Comparison of ENCODE assay signal across 1 cellular context in genomic region chr16:28211758-28212531, GRCh38.
TF ChIP-seq lines count a peak whose summit lies in the region.

Gene XPO6 (minus strand): TSS chr16:28211965. CDS start chr16:28211368, 597 bp downstream.

TF ChIP-seq in HepG2, 621 proteins besides CTCF, POLR2A, EP300 and RAD21 (continued from another document and continues in another):
- TF ChIP-seq MAX (IDR thresholded peaks at IDR 0.05) (peak; percentile 93), SUZ12 (IDR thresholded peaks at IDR 0.05; ENCODE audit: low read depth, low read length) (no peak), MNT (IDR thresholded peaks at IDR 0.05) (peak; percentile 84), HNF4A (CRISPR knock-in tag; IDR thresholded peaks at IDR 0.05) (peak; percentile 31; the same call in 1 of the 2 replicates), TP53 (CRISPR knock-in tag; conservative IDR thresholded peaks at IDR 0.05) (peak; percentile 76; the same call in 1 of the 2 replicates), MLXIP (CRISPR knock-in tag; IDR thresholded peaks at IDR 0.05; ENCODE audit: borderline replicate concordance) (0 out of 2 replicates have a peak, but pooled peaks have one; percentile 38), NR2F1 (CRISPR knock-in tag; IDR thresholded peaks at IDR 0.05) (no peak), CSRNP2 (CRISPR knock-in tag; conservative IDR thresholded peaks at IDR 0.05; ENCODE audit: low read depth) (0 out of 2 replicates have a peak, but pooled peaks have one; percentile 7), IKZF4 (CRISPR knock-in tag; IDR thresholded peaks at IDR 0.05; ENCODE audit: borderline replicate concordance, low read depth, not compliant biosample characterization) (peak; percentile 88), ZNF44 (CRISPR knock-in tag; IDR thresholded peaks at IDR 0.05) (0 out of 2 replicates have a peak, but pooled peaks have one; percentile 33), HOXA3 (CRISPR knock-in tag; IDR thresholded peaks at IDR 0.05) (peak; percentile 100), ZNF333 (CRISPR knock-in tag; IDR thresholded peaks at IDR 0.05; ENCODE audit: borderline replicate concordance) (peak; percentile 73; the same call in 1 of the 2 replicates), ATF1 (CRISPR knock-in tag; IDR thresholded peaks at IDR 0.05) (peak; percentile 58; the same call in 1 of the 2 replicates), HOXD1 (CRISPR knock-in tag; IDR thresholded peaks at IDR 0.05) (peak; percentile 30; the same call in 1 of the 2 replicates), ZFP36L1 (CRISPR knock-in tag; IDR thresholded peaks at IDR 0.05) (no peak), TARDBP (CRISPR knock-in tag; IDR thresholded peaks at IDR 0.05) (peak; percentile 84), ASH2L (IDR thresholded peaks at IDR 0.05; ENCODE audit: insufficient read length, low read depth, low read length) (peak; percentile 90), MLLT10 (CRISPR knock-in tag; IDR thresholded peaks at IDR 0.05) (no peak), ZSCAN29 (CRISPR knock-in tag; conservative IDR thresholded peaks at IDR 0.05) (peak; percentile 94), LRRFIP1 (CRISPR knock-in tag; conservative IDR thresholded peaks at IDR 0.05) (no peak), ZBTB26 (CRISPR knock-in tag; IDR thresholded peaks at IDR 0.05; ENCODE audit: borderline replicate concordance) (peak; percentile 51; the same call in 1 of the 2 replicates), NFAT5 (CRISPR knock-in tag; IDR thresholded peaks at IDR 0.05) (no peak), BCL3 (CRISPR knock-in tag; IDR thresholded peaks at IDR 0.05) (no peak), ZNF563 (CRISPR knock-in tag; IDR thresholded peaks at IDR 0.05) (no peak; the same call in 1 of the 2 replicates), GATA4 (IDR thresholded peaks at IDR 0.05; ENCODE audit: borderline replicate concordance, low read depth) (0 out of 2 replicates have a peak, but pooled peaks have one; percentile 28), DRAP1 (CRISPR knock-in tag; IDR thresholded peaks at IDR 0.05) (peak; percentile 65; the same call in 1 of the 2 replicates), ZHX2 (IDR thresholded peaks at IDR 0.05; ENCODE audit: low read depth) (peak; percentile 99), ZHX2 (CRISPR knock-in tag; IDR thresholded peaks at IDR 0.05; ENCODE audit: borderline replicate concordance) (no peak), KLF12 (CRISPR knock-in tag; IDR thresholded peaks at IDR 0.05; ENCODE audit: borderline replicate concordance) (peak; percentile 99)
